In the genomic region with DNA sequence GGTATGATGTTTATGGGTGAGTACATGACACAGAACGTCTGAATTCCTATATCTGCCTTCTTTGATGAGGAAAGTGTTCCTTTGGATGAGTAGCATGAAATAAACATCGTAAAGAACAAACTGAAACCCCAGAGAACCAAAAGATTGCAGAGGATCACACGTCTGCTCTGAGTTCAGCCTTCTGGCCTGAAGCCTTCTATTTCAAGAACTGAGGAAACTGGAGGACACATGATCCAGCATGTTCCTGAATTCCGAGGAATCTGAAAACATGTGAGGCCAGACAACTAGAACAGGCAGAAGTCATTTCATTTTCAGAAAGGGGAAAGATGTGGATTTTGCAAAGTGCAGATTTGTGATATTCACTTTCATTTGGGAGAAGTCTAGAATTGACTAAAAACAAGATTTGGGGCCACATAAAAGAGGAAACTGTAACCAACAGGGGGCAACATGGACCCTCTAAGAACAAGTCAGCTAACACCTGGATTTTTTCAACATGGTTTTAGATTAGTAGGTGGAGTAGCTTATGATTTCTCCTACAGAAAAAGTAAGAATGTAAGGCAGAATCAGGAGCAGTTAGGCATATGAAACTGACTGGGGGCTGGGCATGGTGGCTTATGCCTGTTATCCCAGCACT, we compare ENCODE assay signal across 1 cellular context.
TF ChIP-seq lines count a peak whose summit lies in the region.

No MANE protein-coding gene starts in this region.

TF ChIP-seq in IMR-90, 13 proteins besides CTCF, POLR2A, EP300 and RAD21:
- no peak for TF ChIP-seq BHLHE40 (IDR thresholded peaks at IDR 0.05; ENCODE audit: low read depth, low read length)
